In genomic region chr10:8130973-8131911, GRCh38 we compare ENCODE assay signal across 9 cellular contexts.
DNase-seq lines count a peak whose midpoint lies in the region; ATAC-seq and TF ChIP-seq lines count a peak whose summit lies in the region.
"Had no signal": no experiment of that assay in that cellular context is flagged by ENCODE, and none has a peak within 500 bp of the region (broad histone marks: within the 10 kb centered on the region; RNA-seq: fewer than 3 reads in every experiment).

No MANE protein-coding gene starts in this region.

- in situ Hi-C loops in ACHN (cut with HindIII; ENCODE audit: low pct_ligation_motif_present, low pct_unique_long_range_greater_than_20kb, low sequenced_read_pairs) = no loop called here
- in situ Hi-C loops in GM13976 (cut with MboI; ENCODE audit: low sequenced_read_pairs, unreplicated experiment) = no loop called here

- H3K9me3 Mint-ChIP-seq in activated T-cell treated with anti-CD3 and anti-CD28 coated beads, Interleukin-2, amount 50 U/mL, for 72 hours = no peaks in the 10 kb centered on the region

- no peak overlapping the region for H3K27ac ChIP-seq in tibial nerve
- H3K27ac ChIP-seq: neutrophil had no signal

- ATAC-seq in GM21360 (IDR thresholded peaks at IDR 0.05; ENCODE audit: unreplicated experiment) (peak; percentile 66), HG03469 (IDR thresholded peaks at IDR 0.05; ENCODE audit: unreplicated experiment) (peak; percentile 63)
- peak; percentile 73 to 76 for ATAC-seq in activated T-cell treated with anti-CD3 and anti-CD28 coated beads, Interleukin-2, amount 50 U/mL, for 72 hours (replicated peaks in 1 of 2)

- no peaks in the 10 kb centered on the region for H3K27me3 ChIP-seq in tibial nerve

- no peak overlapping the region for H3K4me3 ChIP-seq in tibial nerve

- H3K36me3 Mint-ChIP-seq in activated T-cell treated with anti-CD3 and anti-CD28 coated beads, Interleukin-2, amount 50 U/mL, for 72 hours (ENCODE audit: insufficient read depth in 2 of 2) = no peaks in the 10 kb centered on the region

- WGBS in tibial nerve, 2 donors = 88 to 89% methylated on average over 8 of the region's 8 CpGs

- peak overlapping the region; percentile 52 for H3K27ac Mint-ChIP-seq in activated T-cell treated with anti-CD3 and anti-CD28 coated beads, Interleukin-2, amount 50 U/mL, for 72 hours

- TF ChIP-seq CTCF in GM13976 (IDR thresholded peaks at IDR 0.05; ENCODE audit: borderline replicate concordance, control extremely low read depth, extremely low read depth, insufficient read depth, missing control alignments) = no peak
- no peak for TF ChIP-seq CTCF in tibial nerve (IDR thresholded peaks at IDR 0.05)

- no peaks in the 10 kb centered on the region for H3K9me3 ChIP-seq in tibial nerve
- H3K9me3 ChIP-seq: neutrophil had no signal

- no peaks in the 10 kb centered on the region for H3K4me1 ChIP-seq in tibial nerve

- DNase-seq in ACHN (peak; percentile 62), GM13976 (ENCODE audit: low spot score) (no peak), hepatic stellate cell (ENCODE audit: low spot score) (no peak), tibial nerve (ENCODE audit: low spot score in 2 of 2) (no peak)
- peak; percentile 64 to 76 for DNase-seq in activated T-cell treated with anti-CD3 and anti-CD28 coated beads, Interleukin-2, amount 50 U/mL, for 72 hours
- no peak for DNase-seq in NK-92 treated with Interleukin-12 subunit alpha and Interleukin-12 subunit beta, amount 100 ng/mL, for 24 hours (lab: John Stamatoyannopoulos, UW)

- no peaks in the 10 kb centered on the region for H3K36me3 ChIP-seq in tibial nerve
- H3K36me3 ChIP-seq: neutrophil had no signal

- peak overlapping the region; percentile 60 to 73 for H3K4me3 Mint-ChIP-seq in activated T-cell treated with anti-CD3 and anti-CD28 coated beads, Interleukin-2, amount 50 U/mL, for 72 hours

- H3K4me1 Mint-ChIP-seq in activated T-cell treated with anti-CD3 and anti-CD28 coated beads, Interleukin-2, amount 50 U/mL, for 72 hours (ENCODE audit: low read depth) = peaks cover 54% of the 10 kb centered on the region

- no peak for TF ChIP-seq EP300 in tibial nerve (IDR thresholded peaks at IDR 0.05)

- peaks cover 11% of the 10 kb centered on the region for H3K27me3 Mint-ChIP-seq in activated T-cell treated with anti-CD3 and anti-CD28 coated beads, Interleukin-2, amount 50 U/mL, for 72 hours (ENCODE audit: low read depth)

- no peak for TF ChIP-seq POLR2A in tibial nerve (IDR thresholded peaks at IDR 0.05)

Comparison
In these comparisons a context has a peak if more than half of its experiments do, and no peak if none do; other contexts are left out.
1. DNase-seq: peak in ACHN (single experiment) and activated T-cell treated with anti-CD3 and anti-CD28 coated beads, Interleukin-2, amount 50 U/mL, for 72 hours (2 of 2); none in GM13976 (single experiment), NK-92 treated with Interleukin-12 subunit alpha and Interleukin-12 subunit beta, amount 100 ng/mL, for 24 hours (single experiment), hepatic stellate cell (single experiment) and tibial nerve (0 of 2).
2. Peak in every context shown above with its lines, with median percentiles within 50 percentile points of each other: ATAC-seq.